1 cellular context compared by ENCODE assay signal in genomic region chr17:76538941-76539340, GRCh38.
TF ChIP-seq lines count a peak whose summit lies in the region.

No MANE protein-coding gene starts in this region.

TF ChIP-seq in SK-N-SH, 30 proteins besides CTCF, POLR2A, EP300 and RAD21:
- TF ChIP-seq GABPA (IDR thresholded peaks at IDR 0.05; ENCODE audit: low read depth) (no peak), RXRA (IDR thresholded peaks at IDR 0.05; ENCODE audit: borderline replicate concordance, low read depth) (no peak), EZH2phosphoT487 (IDR thresholded peaks at IDR 0.05; ENCODE audit: borderline replicate concordance, low read depth) (no peak), USF2 (IDR thresholded peaks at IDR 0.05; ENCODE audit: borderline replicate concordance, low read depth, low read length) (no peak), MEF2A (IDR thresholded peaks at IDR 0.05; ENCODE audit: borderline replicate concordance, low read depth) (no peak), ZBTB33 (IDR thresholded peaks at IDR 0.05; ENCODE audit: borderline replicate concordance, low read depth) (no peak), SMC3 (IDR thresholded peaks at IDR 0.05; ENCODE audit: low read depth, low read length) (no peak), FOXJ3 (CRISPR knock-in tag; IDR thresholded peaks at IDR 0.05) (no peak), FOXM1 (IDR thresholded peaks at IDR 0.05; ENCODE audit: low read depth) (no peak), USF1 (IDR thresholded peaks at IDR 0.05; ENCODE audit: borderline replicate concordance, low read depth) (no peak), CHD2 (IDR thresholded peaks at IDR 0.05; ENCODE audit: low read length, partially characterized antibody) (no peak), SIN3A (IDR thresholded peaks at IDR 0.05; ENCODE audit: borderline replicate concordance, low read depth, low read length) (no peak), IRF3 (IDR thresholded peaks at IDR 0.05; ENCODE audit: low read depth, low read length) (no peak), MAX (IDR thresholded peaks at IDR 0.05; ENCODE audit: low read depth) (no peak), MXI1 (IDR thresholded peaks at IDR 0.05; ENCODE audit: low read depth, low read length) (no peak), TCF12 (IDR thresholded peaks at IDR 0.05) (no peak), RCOR1 (IDR thresholded peaks at IDR 0.05; ENCODE audit: low read length) (no peak)
